In genomic region chr17:17689312-17689711, GRCh38 we compare ENCODE assay signal across 18 cellular contexts.
"Had no signal": no experiment of that assay in that cellular context is flagged by ENCODE, and none has a peak within 500 bp of the region (broad histone marks: within the 10 kb centered on the region; RNA-seq: fewer than 3 reads in every experiment).

No MANE protein-coding gene starts in this region.

- H3K27ac Mint-ChIP-seq: T-helper 1 cell treated with Interleukin-12 subunit alpha and Interleukin-12 subunit beta and Interleukin-4 antibody, amounts not matched to agents 30 μg/mL and 1 μg/mL, for 36 hours had no signal

- ATAC-seq: gastrocnemius medialis; heart left ventricle; left cardiac atrium; right cardiac atrium; stimulated activated naive CD8-positive, alpha-beta T cell treated with anti-CD3 and anti-CD28 coated beads, Interleukin-15, Interleukin-2, amounts not matched to agents 100 U/mL and 50 U/mL, for 24 hours had no signal

- H3K27me3 Mint-ChIP-seq: dendritic cell treated with granulocyte-macrophage colony-stimulating factor and Interleukin-4, amounts not matched to agents 40 ng/mL and 50 ng/mL, for 4 days had no signal

- H3K4me3 ChIP-seq: breast epithelium, gastrocnemius medialis, heart left ventricle, prostate gland, smooth muscle cell, suprapubic skin had no signal

- H3K4me3 Mint-ChIP-seq: dendritic cell treated with granulocyte-macrophage colony-stimulating factor and Interleukin-4, amounts not matched to agents 40 ng/mL and 50 ng/mL, for 4 days; T-helper 1 cell treated with Interleukin-12 subunit alpha and Interleukin-12 subunit beta and Interleukin-4 antibody, amounts not matched to agents 30 μg/mL and 1 μg/mL, for 36 hours had no signal

- DNase-seq: activated CD4-positive, alpha-beta T cell treated with anti-CD3 and anti-CD28 coated beads for 4 hours; activated gamma-delta T cell treated with Interleukin-2 at 50 U/mL for 16 hours; aorta; cerebellar nuclear complex; gastrocnemius medialis; heart left ventricle; left cardiac atrium; stimulated activated CD4-positive, alpha-beta T cell treated with anti-CD3 and anti-CD28 coated beads, Interleukin-4, amount 100 ng/mL, for 4 hours; stimulated activated CD8-positive, alpha-beta memory T cell treated with anti-CD3 and anti-CD28 coated beads, Interleukin-4, amount 100 ng/mL, for 48 hours; stimulated activated naive CD8-positive, alpha-beta T cell treated with anti-CD3 and anti-CD28 coated beads, Interleukin-15, Interleukin-2, amounts not matched to agents 100 U/mL and 50 U/mL, for 24 hours; trophoblast cell had no signal

- H3K27ac ChIP-seq: gastrocnemius medialis, heart left ventricle, prostate gland, suprapubic skin had no signal

- H3K9me3 ChIP-seq: breast epithelium, gastrocnemius medialis, heart left ventricle, prostate gland, suprapubic skin had no signal

- H3K27me3 ChIP-seq: breast epithelium, gastrocnemius medialis, heart left ventricle, suprapubic skin had no signal

- H3K9me3 Mint-ChIP-seq: dendritic cell treated with granulocyte-macrophage colony-stimulating factor and Interleukin-4, amounts not matched to agents 40 ng/mL and 50 ng/mL, for 4 days; T-helper 1 cell treated with Interleukin-12 subunit alpha and Interleukin-12 subunit beta and Interleukin-4 antibody, amounts not matched to agents 30 μg/mL and 1 μg/mL, for 36 hours had no signal

- H3K36me3 ChIP-seq: breast epithelium, gastrocnemius medialis, heart left ventricle, prostate gland, suprapubic skin had no signal

- H3K4me2 ChIP-seq: smooth muscle cell had no signal
